Comparison of ENCODE assay signal across 8 cellular contexts in genomic region chr20:53608456-53609413, GRCh38. TPM values are rescaled to one million over a fixed set of nuclear protein-coding genes. Genes with fewer than 3 reads are reported as not detected.
DNase-seq lines count a peak whose midpoint lies in the region; ATAC-seq, FAIRE-seq and TF ChIP-seq lines count a peak whose summit lies in the region.

No MANE protein-coding gene starts in this region.

- TF ChIP-seq CTCF in endothelial cell of umbilical vein (IDR thresholded peaks at IDR 0.05; ENCODE audit: extremely low read depth in 1 of 2, insufficient read depth in 1 of 2, low read depth in 1 of 2, low read length in 2 of 2) (no peak), parathyroid adenoma (IDR thresholded peaks at IDR 0.05) (no peak)

- H3K4me2 ChIP-seq in GM23248 (ENCODE audit: unreplicated experiment), result peak overlapping the region; percentile 54
- no peak overlapping the region for H3K4me2 ChIP-seq in endothelial cell of umbilical vein (ENCODE audit: insufficient read depth, low read length)
- peak overlapping the region; percentile 51 for H3K4me2 ChIP-seq in parathyroid adenoma (ENCODE audit: low read length)

- intact Hi-C loops in endothelial cell of umbilical vein (cut with micrococcal nuclease), result loop anchor here (1.0 kb wide), 2 partner anchors 12 to 13 kb away; no protein-coding TSS in a partner anchor

- no peak for FAIRE-seq in endothelial cell of umbilical vein (lab: Jason Lieb, UNC)

- peak overlapping the region; percentile 80 to 88 (median 83) for H3K4me3 Mint-ChIP-seq in T-cell

- H3K27ac Mint-ChIP-seq in T-cell, result peak overlapping the region; percentile 98

- POLR2A ChIA-PET in T-cell (lab: Charles Lee), result interaction anchor here (0.5 to 2.0 kb wide), 9 partner anchors 9 to 131 kb away, joined by 3 to 25 read pairs (median 5); no protein-coding TSS in a partner anchor
- POLR2A ChIA-PET in endothelial cell of umbilical vein (lab: Charles Lee), result no interaction called here

- in situ Hi-C loops in GM23248 (cut with MboI), result no loop called here

- H3K27me3 Mint-ChIP-seq in T-cell, result no peaks in the 10 kb centered on the region

- H3K9me3 ChIP-seq in GM23248 (ENCODE audit: low read depth) (no peaks in the 10 kb centered on the region), endothelial cell of umbilical vein (replicated peaks; ENCODE audit: control insufficient read depth, insufficient read depth, low read length) (no peaks in the 10 kb centered on the region), parathyroid adenoma (ENCODE audit: control insufficient read depth, low read length) (no peaks in the 10 kb centered on the region)

- no TSS peak for BruUV-seq in endothelial cell of umbilical vein (replicated peaks; lab: Mats Ljungman, UMichigan)

- H3K9ac ChIP-seq in GM23248, result peak overlapping the region; percentile 52
- H3K9ac ChIP-seq in endothelial cell of umbilical vein (replicated peaks; ENCODE audit: extremely low read depth, insufficient read depth, low read length), result no peak overlapping the region
- no peak overlapping the region for H3K9ac ChIP-seq in parathyroid adenoma

- peak; percentile 34 for DNase-seq in GM23248
- DNase-seq in T-cell, result peak in 25 of 34 experiments; percentile 7 to 48 (median 25)
- no peak for DNase-seq in endothelial cell of umbilical vein (ENCODE audit: low read depth, low spot score)
- DNase-seq in germinal center (ENCODE audit: low spot score), result no peak
- DNase-seq in COLO668 (lab: John Stamatoyannopoulos, UW; ENCODE audit: unreplicated experiment), result no peak
- no peak for DNase-seq in DMS79 treated with DMSO at 0.1 percent for 48 hours (lab: John Stamatoyannopoulos, UW)

- no peak for TF ChIP-seq POLR2A in endothelial cell of umbilical vein (IDR thresholded peaks at IDR 0.05; ENCODE audit: low read depth, low read length)

- H3K36me3 Mint-ChIP-seq in T-cell, result peaks cover 12% of the 10 kb centered on the region

- H3K9me1 ChIP-seq in endothelial cell of umbilical vein (replicated peaks; ENCODE audit: control insufficient read depth, extremely low read depth, insufficient read depth, low read length), result no peaks in the 10 kb centered on the region

- WGBS in GM23248 (ENCODE audit: low coverage in 1 of 2, low lambda C conversion rate in 2 of 2, missing lambda C conversion rate in 2 of 2), 2 experiments, result 72 to 74% methylated on average over 35 of the region's 35 CpGs

- H3K4me3 ChIP-seq in GM23248, result 0 out of 2 replicates have a peak overlapping the region, but pooled peaks have one; percentile 7
- no peak overlapping the region for H3K4me3 ChIP-seq in endothelial cell of umbilical vein (replicated peaks in 1 of 3; ENCODE audit: insufficient read depth in 1 of 3, low read depth in 1 of 3, low read length in 3 of 3)
- peak overlapping the region; percentile 52 for H3K4me3 ChIP-seq in parathyroid adenoma (ENCODE audit: low read depth, low read length)

- CTCF ChIA-PET in T-cell (lab: Charles Lee) (interaction anchor here in 1 of 2 donors (0.7 to 1.7 kb wide), 6 partner anchors 12 to 100 kb away, joined by 3 to 6 read pairs (median 6); no protein-coding TSS in a partner anchor), endothelial cell of umbilical vein (lab: Charles Lee) (no interaction called here)

- no peaks in the 10 kb centered on the region for H4K20me1 ChIP-seq in GM23248 (ENCODE audit: insufficient read depth)
- no peaks in the 10 kb centered on the region for H4K20me1 ChIP-seq in endothelial cell of umbilical vein (replicated peaks; ENCODE audit: control insufficient read depth, extremely low read depth, insufficient read depth, low read length)

- peak in 1 of 4 experiments; percentile 21 for ATAC-seq in T-cell (replicated peaks in 1 of 4)
- ATAC-seq in GM21447 (IDR thresholded peaks at IDR 0.05; ENCODE audit: unreplicated experiment), result no peak

- no peaks in the 10 kb centered on the region for H3K79me2 ChIP-seq in GM23248 (ENCODE audit: insufficient read depth)
- no peaks in the 10 kb centered on the region for H3K79me2 ChIP-seq in endothelial cell of umbilical vein (ENCODE audit: control insufficient read depth, insufficient read depth, low read length)
- no peaks in the 10 kb centered on the region for H3K79me2 ChIP-seq in parathyroid adenoma

- peaks cover 41 to 45% (median 44%) of the 10 kb centered on the region in 3 donors for H3K4me1 Mint-ChIP-seq in T-cell

- no peaks in the 10 kb centered on the region for H3K9me3 Mint-ChIP-seq in T-cell

- dilution Hi-C loops in endothelial cell of umbilical vein (cut with MboI; ENCODE audit: extremely low pct_ligation_motif_present, low sequenced_read_pairs), result no loop called here

- H3K9me2 ChIP-seq in GM23248 (ENCODE audit: insufficient read depth), result no peaks in the 10 kb centered on the region

- H3K4me1 ChIP-seq in GM23248 (ENCODE audit: insufficient read depth), result peaks cover 53% of the 10 kb centered on the region
- H3K4me1 ChIP-seq in endothelial cell of umbilical vein (ENCODE audit: control insufficient read depth, extremely low read depth, insufficient read depth, low read length), result peaks cover 29% of the 10 kb centered on the region
- peaks cover 16% of the 10 kb centered on the region for H3K4me1 ChIP-seq in parathyroid adenoma

- H2AFZ ChIP-seq in GM23248 (peak overlapping the region; percentile 82), endothelial cell of umbilical vein (ENCODE audit: low read depth, low read length) (no peak overlapping the region), parathyroid adenoma (peak overlapping the region; percentile 71)

- H3K36me3 ChIP-seq in GM23248 (ENCODE audit: low read depth) (no peaks in the 10 kb centered on the region), endothelial cell of umbilical vein (ENCODE audit: control insufficient read depth in 2 of 2, extremely low read depth in 1 of 2, insufficient read depth in 2 of 2, low read length in 2 of 2) (no peaks in the 10 kb centered on the region), parathyroid adenoma (ENCODE audit: control insufficient read depth, insufficient read depth, low read length) (no peaks in the 10 kb centered on the region)

- H3F3A ChIP-seq in GM23248 (ENCODE audit: insufficient read depth), result peaks cover 19% of the 10 kb centered on the region

- H3K27ac ChIP-seq in GM23248 (peak overlapping the region; percentile 34), endothelial cell of umbilical vein (ENCODE audit: insufficient read depth, low read depth, low read length) (peak overlapping the region; percentile 29), parathyroid adenoma (peak overlapping the region; percentile 83)

- H3K27me3 ChIP-seq in GM23248 (replicated peaks; ENCODE audit: insufficient read depth), result no peaks in the 10 kb centered on the region
- H3K27me3 ChIP-seq in endothelial cell of umbilical vein (ENCODE audit: control insufficient read depth in 2 of 2, insufficient read depth in 2 of 2, low read length in 2 of 2), result no peaks in the 10 kb centered on the region
- H3K27me3 ChIP-seq in parathyroid adenoma (ENCODE audit: control insufficient read depth, insufficient read depth, low read length), result no peaks in the 10 kb centered on the region

TF ChIP-seq in endothelial cell of umbilical vein, 7 proteins besides CTCF, POLR2A, EP300 and RAD21:
- TF ChIP-seq MYC (IDR thresholded peaks at IDR 0.05; ENCODE audit: low read depth, low read length), result no peak

RNA-seq across cellular contexts. Expression of gene ZNF217, which starts 15.1 kb away (rescaled TPM):
- 18.1 and 23.5 TPM in 2 replicates for total RNA-seq in GM23248 (2014; rRNA removed; shearing (Covaris generic))
- polyA plus RNA-seq in GM23248 (2016; fragmentation: Nextera tagmentation; extraction: Ambion mirVana) (8.9 and 10.4 TPM in 2 replicates), endothelial cell of umbilical vein (3.7 and 5.8 TPM in 2 replicates)
- total RNA-seq in T-cell (10 to 100 TPM; 57.6 to 92.4 (median 87.5) TPM), endothelial cell of umbilical vein (31.7 and 32.1 TPM in 2 replicates)
- 5.3 and 5.5 TPM in 2 replicates for polyA plus RNA-seq in endothelial cell of umbilical vein (2011; cell fraction: cytosol; rRNA removed)
- polyA plus RNA-seq in endothelial cell of umbilical vein (2011; cell fraction: nucleus; rRNA removed), result 11.8 and 13.8 TPM in 2 replicates
- polyA plus RNA-seq in endothelial cell of umbilical vein (2012), result 15.4 and 17.4 TPM in 2 replicates
- 24.0 and 24.4 TPM in 2 replicates for polyA minus RNA-seq in endothelial cell of umbilical vein
- 8.3 TPM for polyA minus RNA-seq in endothelial cell of umbilical vein (2011; cell fraction: cytosol; rRNA and poly(A)+ RNA removed)
- 15.6 and 23.5 TPM in 2 replicates for polyA minus RNA-seq in endothelial cell of umbilical vein (2011; cell fraction: nucleus; rRNA and poly(A)+ RNA removed)

Comparison
In these comparisons a context has a peak if more than half of its experiments do, and no peak if none do; other contexts are left out.
1. DNase-seq: peak in GM23248 (single experiment) and T-cell (25 of 34); none in endothelial cell of umbilical vein (single experiment), germinal center (single experiment), COLO668 (single experiment) and DMS79 treated with DMSO at 0.1 percent for 48 hours (single experiment).
2. H3K27ac ChIP-seq: peak in every context shown above with its lines; median percentile 83 in parathyroid adenoma; 34 in GM23248; 29 in endothelial cell of umbilical vein.
3. H3K4me3 ChIP-seq: peak in GM23248 (single experiment) and parathyroid adenoma (single experiment); none in endothelial cell of umbilical vein (0 of 3).